Comparison of ENCODE assay signal across 21 cellular contexts in the genomic region with DNA sequence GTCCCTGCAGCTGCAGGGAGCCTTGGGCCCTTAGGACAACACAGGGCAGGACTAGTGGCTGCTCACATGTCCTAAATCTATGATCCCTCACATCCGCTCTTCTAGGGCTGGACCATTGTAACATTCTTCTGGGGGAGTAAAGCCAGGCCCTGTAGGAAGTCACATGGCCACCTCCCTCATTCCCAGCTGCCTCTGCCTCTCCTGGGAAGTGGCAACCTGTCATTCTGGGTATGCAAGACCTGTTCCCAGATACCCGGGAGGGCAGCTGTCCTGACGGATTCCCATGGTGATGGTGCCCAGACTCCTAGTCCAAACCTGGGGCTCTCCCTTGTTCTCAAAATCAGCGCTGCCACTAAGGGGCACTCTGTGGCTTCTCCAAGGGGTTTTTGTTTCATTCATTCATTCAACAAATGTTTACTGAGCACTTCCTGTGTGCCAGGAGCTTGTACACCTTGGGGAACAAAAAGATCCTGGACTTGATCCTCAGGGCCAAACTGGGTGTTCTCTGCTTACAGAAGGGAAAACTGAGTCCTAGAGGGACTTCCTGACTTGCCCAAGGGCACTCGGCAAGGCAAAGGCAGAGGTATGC.
A peak's percentile ranks its signal among the peaks of the same experiment; 100 is the strongest.
DNase-seq lines count a peak whose midpoint lies in the region; TF ChIP-seq lines count a peak whose summit lies in the region.
"Had no signal": no experiment of that assay in that cellular context is flagged by ENCODE, and none has a peak within 500 bp of the region (broad histone marks: within the 10 kb centered on the region; RNA-seq: fewer than 3 reads in every experiment).

No MANE protein-coding gene starts in this region.

- in situ Hi-C loops in GM23248 (cut with MboI), result no loop called here

- H4K20me1 ChIP-seq in GM23248 (ENCODE audit: insufficient read depth), result no peaks in the 10 kb centered on the region

- no peaks in the 10 kb centered on the region for H3K27me3 ChIP-seq in testis
- peaks cover 4% of the 10 kb centered on the region for H3K27me3 ChIP-seq in GM23248 (replicated peaks; ENCODE audit: insufficient read depth)
- no peaks in the 10 kb centered on the region for H3K27me3 ChIP-seq in effector memory CD4-positive, alpha-beta T cell (replicated peaks; ENCODE audit: control insufficient read depth, insufficient read depth, low read length, poor library complexity, severe bottlenecking)
- H3K27me3 ChIP-seq: breast epithelium had no signal

- no peak overlapping the region for H2AFZ ChIP-seq in GM23248

- no peaks in the 10 kb centered on the region for H3K9me2 ChIP-seq in GM23248 (ENCODE audit: insufficient read depth)

- 57 to 74% methylated on average over 4 to 5 of the region's 5 CpGs for WGBS in testis, 2 donors
- 72 to 74% methylated on average over 5 of the region's 5 CpGs for WGBS in GM23248 (ENCODE audit: low coverage in 1 of 2, low lambda C conversion rate in 2 of 2, missing lambda C conversion rate in 2 of 2), 2 experiments

- no peak overlapping the region for H3K9ac ChIP-seq in GM23248

- no peaks in the 10 kb centered on the region for H3K9me3 Mint-ChIP-seq in immature natural killer cell
- H3K9me3 Mint-ChIP-seq: activated naive CD4-positive, alpha-beta T cell treated with anti-CD3 and anti-CD28 coated beads, Interleukin-2, amount 10 ng/mL, durations not matched to agents 7 days and 5 days; type B pancreatic cell had no signal

- H3K27ac Mint-ChIP-seq in immature natural killer cell, result no peak overlapping the region
- H3K27ac Mint-ChIP-seq: activated CD8-positive, alpha-beta memory T cell treated with anti-CD3 and anti-CD28 coated beads, Interleukin-2, amount 10 ng/mL, durations not matched to agents 7 days and 5 days; activated naive CD4-positive, alpha-beta T cell treated with anti-CD3 and anti-CD28 coated beads, Interleukin-2, amount 10 ng/mL, durations not matched to agents 7 days and 5 days; nephron progenitor cell; type B pancreatic cell had no signal

- peaks cover 1 to 9% (median 2%) of the 10 kb centered on the region in 3 donors for H3K27me3 Mint-ChIP-seq in immature natural killer cell (ENCODE audit: low read depth in 3 of 3)
- H3K27me3 Mint-ChIP-seq: activated CD8-positive, alpha-beta memory T cell treated with anti-CD3 and anti-CD28 coated beads, Interleukin-2, amount 10 ng/mL, durations not matched to agents 7 days and 5 days had no signal

- H3K27ac ChIP-seq in testis (peak overlapping the region in 1 of 2 donors; percentile 9), GM23248 (no peak overlapping the region)
- no peak overlapping the region for H3K27ac ChIP-seq in effector memory CD4-positive, alpha-beta T cell (ENCODE audit: insufficient read depth, low read length, poor library complexity, severe bottlenecking)

- H3F3A ChIP-seq in GM23248 (ENCODE audit: insufficient read depth), result no peaks in the 10 kb centered on the region

- no peaks in the 10 kb centered on the region for H3K36me3 Mint-ChIP-seq in immature natural killer cell
- H3K36me3 Mint-ChIP-seq: activated CD8-positive, alpha-beta memory T cell treated with anti-CD3 and anti-CD28 coated beads, Interleukin-2, amount 10 ng/mL, durations not matched to agents 7 days and 5 days; activated naive CD4-positive, alpha-beta T cell treated with anti-CD3 and anti-CD28 coated beads, Interleukin-2, amount 10 ng/mL, durations not matched to agents 7 days and 5 days; type B pancreatic cell had no signal

- H3K36me3 ChIP-seq in testis (ENCODE audit: low read depth, missing control alignments) (no peaks in the 10 kb centered on the region), GM23248 (ENCODE audit: low read depth) (no peaks in the 10 kb centered on the region)
- no peaks in the 10 kb centered on the region for H3K36me3 ChIP-seq in effector memory CD4-positive, alpha-beta T cell (ENCODE audit: control insufficient read depth, insufficient read depth, low read length)
- H3K36me3 ChIP-seq: breast epithelium had no signal

- H3K4me3 ChIP-seq in testis, result no peak overlapping the region
- H3K4me3 ChIP-seq in GM23248, result no peak overlapping the region
- no peak overlapping the region for H3K4me3 ChIP-seq in effector memory CD4-positive, alpha-beta T cell (ENCODE audit: insufficient read depth, low read depth, low read length, poor library complexity, severe bottlenecking)
- H3K4me3 ChIP-seq: breast epithelium had no signal

- H3K79me2 ChIP-seq in GM23248 (ENCODE audit: insufficient read depth), result no peaks in the 10 kb centered on the region

- H3K4me1 ChIP-seq in testis (peaks cover 19% of the 10 kb centered on the region), GM23248 (ENCODE audit: insufficient read depth) (no peaks in the 10 kb centered on the region)
- H3K4me1 ChIP-seq in effector memory CD4-positive, alpha-beta T cell (ENCODE audit: control insufficient read depth, insufficient read depth, low read length, poor library complexity, severe bottlenecking), result no peaks in the 10 kb centered on the region
- H3K4me1 ChIP-seq: breast epithelium had no signal

- DNase-seq in NCI-H748 (lab: John Stamatoyannopoulos, UW; ENCODE audit: unreplicated experiment), result peak; percentile 10
- no peak for DNase-seq in NCI-H748 treated with DMSO at 0.1 percent for 48 hours (lab: John Stamatoyannopoulos, UW)
- peak; percentile 18 for DNase-seq in cerebellar cortex (ENCODE audit: low spot score)
- peak; percentile 44 for DNase-seq in myocyte (ENCODE audit: low read depth)
- DNase-seq in testis, result peak; percentile 43
- DNase-seq in GM23248, result no peak
- no peak for DNase-seq in effector memory CD4-positive, alpha-beta T cell
- no peak for DNase-seq in immature natural killer cell
- DNase-seq: activated CD4-positive, alpha-beta T cell treated with anti-CD3 and anti-CD28 coated beads, Interleukin-2, amount 50 U/mL, for 1 hour; activated CD8-positive, alpha-beta memory T cell treated with anti-CD3 and anti-CD28 coated beads, Interleukin-2, amount 10 ng/mL, durations not matched to agents 7 days and 5 days; activated naive CD4-positive, alpha-beta T cell treated with anti-CD3 and anti-CD28 coated beads, Interleukin-2, amount 10 ng/mL, durations not matched to agents 7 days and 5 days; amniotic stem cell; cortex of kidney; DND-41; NCI-H1048; NCI-H2029 treated with DMSO at 0.1 percent for 48 hours; NCI-H2227 treated with DMSO at 0.1 percent for 48 hours; nephron progenitor cell; stimulated activated CD4-positive, alpha-beta T cell treated with anti-CD3 and anti-CD28 coated beads, Interleukin-1b, Interleukin-23, amount 100 ng/mL, for 48 hours had no signal

- H3K9me3 ChIP-seq in testis (no peaks in the 10 kb centered on the region), GM23248 (ENCODE audit: low read depth) (no peaks in the 10 kb centered on the region)
- no peaks in the 10 kb centered on the region for H3K9me3 ChIP-seq in effector memory CD4-positive, alpha-beta T cell (ENCODE audit: control insufficient read depth, low read length)
- H3K9me3 ChIP-seq: breast epithelium had no signal

- no peak for TF ChIP-seq POLR2A in testis (IDR thresholded peaks at IDR 0.05)

- H3K4me3 Mint-ChIP-seq in immature natural killer cell, result no peak overlapping the region
- H3K4me3 Mint-ChIP-seq: activated CD8-positive, alpha-beta memory T cell treated with anti-CD3 and anti-CD28 coated beads, Interleukin-2, amount 10 ng/mL, durations not matched to agents 7 days and 5 days; activated naive CD4-positive, alpha-beta T cell treated with anti-CD3 and anti-CD28 coated beads, Interleukin-2, amount 10 ng/mL, durations not matched to agents 7 days and 5 days; nephron progenitor cell; type B pancreatic cell had no signal

- H3K4me2 ChIP-seq in GM23248 (ENCODE audit: unreplicated experiment), result no peak overlapping the region

- TF ChIP-seq CTCF in testis (IDR thresholded peaks at IDR 0.05), result no peak

- intact Hi-C loops in testis (cut with DNase I; ENCODE audit: low total_unique reads), result no loop called here

- H3K4me1 Mint-ChIP-seq in immature natural killer cell, result peaks cover 5 to 7% of the 10 kb centered on the region in 2 donors

Comparison
In these comparisons a context has a peak if more than half of its experiments do, and no peak if none do; other contexts are left out.
1. DNase-seq: peak in NCI-H748 (single experiment), cerebellar cortex (single experiment), myocyte (single experiment) and testis (single experiment); none in NCI-H748 treated with DMSO at 0.1 percent for 48 hours (single experiment), GM23248 (single experiment), effector memory CD4-positive, alpha-beta T cell (0 of 3) and immature natural killer cell (0 of 3).